2 cellular contexts compared by ENCODE assay signal in the genomic region with DNA sequence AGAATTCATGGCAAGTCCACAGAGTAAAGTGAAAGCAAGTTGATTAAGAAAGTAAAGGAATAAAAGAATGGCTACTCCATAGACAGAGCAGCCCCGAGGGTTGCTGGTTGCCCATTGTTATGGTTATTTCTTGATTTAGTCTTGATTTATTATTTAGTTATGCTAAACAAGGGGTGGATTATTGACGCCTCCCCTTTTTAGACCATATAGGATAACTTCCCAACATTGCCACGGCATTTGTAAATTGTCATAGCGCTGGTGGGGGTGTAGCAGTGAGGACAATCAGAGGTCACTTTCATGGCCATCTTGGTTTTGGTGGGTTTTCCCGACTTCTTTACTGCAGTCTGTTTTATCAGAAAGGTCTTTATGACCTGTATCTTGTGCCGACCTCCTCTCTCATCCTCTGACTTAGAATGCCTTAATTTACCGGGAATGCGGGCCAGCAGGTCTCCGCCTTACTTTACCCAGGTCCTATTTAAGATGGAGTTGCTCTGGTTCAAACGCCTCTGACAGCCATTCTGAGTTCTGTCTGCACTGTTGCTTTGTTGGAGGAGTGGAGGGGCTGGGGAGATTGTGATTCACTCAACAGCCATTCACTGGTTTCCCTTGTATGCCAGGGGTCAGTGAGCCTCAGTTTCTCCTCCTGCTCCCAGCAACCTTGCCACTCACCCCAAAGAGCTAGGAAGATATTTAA.
TF ChIP-seq lines count a peak whose summit lies in the region.

No MANE protein-coding gene starts in this region.

TF ChIP-seq in H1, 55 proteins besides CTCF, POLR2A, EP300 and RAD21:
- TF ChIP-seq TAF7 (optimal IDR thresholded peaks at IDR 0.05; ENCODE audit: borderline replicate concordance, low read depth, low read length) (no peak), TAF1 (IDR thresholded peaks at IDR 0.05; ENCODE audit: low read depth, low read length) (no peak)

TF ChIP-seq in SK-N-SH treated with all-trans-retinoic acid at 6 μM for 48 hours, 23 proteins besides CTCF, POLR2A, EP300 and RAD21:
- TF ChIP-seq PPARA (CRISPR knock-in tag; IDR thresholded peaks at IDR 0.05; ENCODE audit: borderline replicate concordance) = no peak
- TF ChIP-seq, protein P1, sequence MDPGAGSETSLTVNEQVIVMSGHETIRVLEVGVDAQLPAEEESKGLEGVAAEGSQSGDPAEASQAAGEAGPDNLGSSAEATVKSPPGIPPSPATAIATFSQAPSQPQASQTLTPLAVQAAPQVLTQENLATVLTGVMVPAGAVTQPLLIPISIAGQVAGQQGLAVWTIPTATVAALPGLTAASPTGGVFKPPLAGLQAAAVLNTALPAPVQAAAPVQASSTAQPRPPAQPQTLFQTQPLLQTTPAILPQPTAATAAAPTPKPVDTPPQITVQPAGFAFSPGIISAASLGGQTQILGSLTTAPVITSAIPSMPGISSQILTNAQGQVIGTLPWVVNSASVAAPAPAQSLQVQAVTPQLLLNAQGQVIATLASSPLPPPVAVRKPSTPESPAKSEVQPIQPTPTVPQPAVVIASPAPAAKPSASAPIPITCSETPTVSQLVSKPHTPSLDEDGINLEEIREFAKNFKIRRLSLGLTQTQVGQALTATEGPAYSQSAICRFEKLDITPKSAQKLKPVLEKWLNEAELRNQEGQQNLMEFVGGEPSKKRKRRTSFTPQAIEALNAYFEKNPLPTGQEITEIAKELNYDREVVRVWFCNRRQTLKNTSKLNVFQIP (CRISPR knock-in tag; IDR thresholded peaks at IDR 0.05; ENCODE audit: borderline replicate concordance, low read depth) = no peak
- TF ChIP-seq CSDC2 (CRISPR knock-in tag; IDR thresholded peaks at IDR 0.05) = no peak
- TF ChIP-seq GLIS3 (CRISPR knock-in tag; IDR thresholded peaks at IDR 0.05) = no peak
- TF ChIP-seq RARB (CRISPR knock-in tag; IDR thresholded peaks at IDR 0.05) = no peak
- no peak for TF ChIP-seq ZFP30 (CRISPR knock-in tag; IDR thresholded peaks at IDR 0.05)
- TF ChIP-seq ZNF8 (CRISPR knock-in tag; IDR thresholded peaks at IDR 0.05) = no peak
- TF ChIP-seq OSR1 (CRISPR knock-in tag; IDR thresholded peaks at IDR 0.05) = no peak
